In the genomic region with DNA sequence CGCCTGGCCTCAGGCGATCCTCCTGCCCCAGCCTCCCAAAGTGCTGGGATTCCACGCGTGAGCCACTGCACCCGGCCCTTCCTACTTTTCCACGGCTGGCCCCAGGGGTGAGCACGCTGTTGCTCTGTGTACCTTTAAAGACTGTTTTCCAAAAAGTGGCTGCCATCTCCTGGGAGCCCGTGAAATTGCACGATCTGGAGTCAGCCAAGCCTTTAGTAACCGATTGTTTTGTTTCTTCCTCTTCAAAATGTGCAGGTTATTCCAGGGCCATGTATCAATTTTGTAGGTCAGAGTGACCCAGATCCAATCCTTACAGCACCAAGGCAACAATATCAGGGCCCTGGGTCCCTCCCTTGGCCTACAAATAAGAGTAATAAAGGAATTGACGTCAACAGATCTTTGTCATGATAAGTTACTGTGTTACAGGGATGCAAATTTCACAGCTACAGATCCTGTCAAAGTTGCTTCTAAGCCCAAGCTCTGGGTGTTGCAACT, we compare ENCODE assay signal across 8 cellular contexts.
DNase-seq lines count a peak whose midpoint lies in the region; ATAC-seq and TF ChIP-seq lines count a peak whose summit lies in the region.

No MANE protein-coding gene starts in this region.

- peak; percentile 64 for ATAC-seq in CD4-positive, alpha-beta T cell (ENCODE audit: poor library complexity)
- ATAC-seq in GM18868 (IDR thresholded peaks at IDR 0.05; ENCODE audit: unreplicated experiment): peak; percentile 69
- peak; percentile 44 for ATAC-seq in HG03558 (IDR thresholded peaks at IDR 0.05; ENCODE audit: extremely low read depth, unreplicated experiment)
- ATAC-seq in activated naive CD8-positive, alpha-beta T cell treated with anti-CD3 and anti-CD28 coated beads, Interleukin-2, amount 10 ng/mL, durations not matched to agents 7 days and 5 days (ENCODE audit: low read depth): peak; percentile 62
- ATAC-seq in HG03135 (IDR thresholded peaks at IDR 0.05; ENCODE audit: unreplicated experiment): no peak

- no peaks in the 10 kb centered on the region for H3K9me3 ChIP-seq in CD4-positive, alpha-beta T cell (ENCODE audit: control insufficient read depth, low read length)

- CTCF ChIA-PET in CD4-positive, alpha-beta T cell (lab: Charles Lee): interaction anchor here (0.7 kb wide), 1 partner anchor 225 kb away, joined by 3 read pairs; no protein-coding TSS in a partner anchor

- intact Hi-C loops in CD4-positive, alpha-beta T cell (cut with DNase I, micrococcal nuclease): loop anchor here (2.0 kb wide), 1 partner anchor 288 kb away; no protein-coding TSS in a partner anchor
- intact Hi-C loops in head of caudate nucleus (cut with DNase I) (no loop called here), posterior cingulate gyrus (cut with DNase I) (loop anchor here (5.0 kb wide), 1 partner anchor 289 kb away; no protein-coding TSS in a partner anchor)

- H3K36me3 Mint-ChIP-seq in CD4-positive, alpha-beta T cell (ENCODE audit: low read depth): no peaks in the 10 kb centered on the region
- no peaks in the 10 kb centered on the region for H3K36me3 Mint-ChIP-seq in activated naive CD8-positive, alpha-beta T cell treated with anti-CD3 and anti-CD28 coated beads, Interleukin-2, amount 10 ng/mL, durations not matched to agents 7 days and 5 days

- TF ChIP-seq CTCF in CD4-positive, alpha-beta T cell (IDR thresholded peaks at IDR 0.05): peak; percentile 32

- H3K4me3 Mint-ChIP-seq in CD4-positive, alpha-beta T cell: no peak overlapping the region
- peak overlapping the region; percentile 0 for H3K4me3 Mint-ChIP-seq in activated naive CD8-positive, alpha-beta T cell treated with anti-CD3 and anti-CD28 coated beads, Interleukin-2, amount 10 ng/mL, durations not matched to agents 7 days and 5 days

- peaks cover 44% of the 10 kb centered on the region for H3K27me3 Mint-ChIP-seq in CD4-positive, alpha-beta T cell
- peaks cover 40% of the 10 kb centered on the region for H3K27me3 Mint-ChIP-seq in activated naive CD8-positive, alpha-beta T cell treated with anti-CD3 and anti-CD28 coated beads, Interleukin-2, amount 10 ng/mL, durations not matched to agents 7 days and 5 days

- H3K4me1 Mint-ChIP-seq in CD4-positive, alpha-beta T cell (ENCODE audit: low read depth): peaks cover 4% of the 10 kb centered on the region
- H3K4me1 Mint-ChIP-seq in activated naive CD8-positive, alpha-beta T cell treated with anti-CD3 and anti-CD28 coated beads, Interleukin-2, amount 10 ng/mL, durations not matched to agents 7 days and 5 days: peaks cover 12% of the 10 kb centered on the region

- H3K27me3 ChIP-seq in CD4-positive, alpha-beta T cell (ENCODE audit: control insufficient read depth, insufficient read depth, low read length): no peaks in the 10 kb centered on the region

- POLR2A ChIA-PET in CD4-positive, alpha-beta T cell (lab: Charles Lee): no interaction called here
- POLR2A ChIA-PET in activated naive CD8-positive, alpha-beta T cell treated with anti-CD3 and anti-CD28 coated beads, Interleukin-2, amount 10 ng/mL, durations not matched to agents 7 days and 5 days (lab: Charles Lee): no interaction called here

- DNase-seq in CD4-positive, alpha-beta T cell: peak in 3 of 10 experiments; percentile 5 to 16 (median 13)
- DNase-seq in NCI-H748 treated with DMSO at 0.1 percent for 48 hours (lab: John Stamatoyannopoulos, UW) (peak; percentile 62), head of caudate nucleus (peak; percentile 20 to 81 (median 64)), posterior cingulate gyrus (peak in 8 of 10 donors; percentile 32 to 88 (median 50))
- no peak for DNase-seq in activated naive CD8-positive, alpha-beta T cell treated with anti-CD3 and anti-CD28 coated beads, Interleukin-2, amount 10 ng/mL, durations not matched to agents 7 days and 5 days

- no peak overlapping the region for H3K27ac Mint-ChIP-seq in CD4-positive, alpha-beta T cell
- H3K27ac Mint-ChIP-seq in activated naive CD8-positive, alpha-beta T cell treated with anti-CD3 and anti-CD28 coated beads, Interleukin-2, amount 10 ng/mL, durations not matched to agents 7 days and 5 days: no peak overlapping the region

- H3K9me3 Mint-ChIP-seq in CD4-positive, alpha-beta T cell: no peaks in the 10 kb centered on the region
- H3K9me3 Mint-ChIP-seq in activated naive CD8-positive, alpha-beta T cell treated with anti-CD3 and anti-CD28 coated beads, Interleukin-2, amount 10 ng/mL, durations not matched to agents 7 days and 5 days: no peaks in the 10 kb centered on the region

- H3K27ac ChIP-seq in CD4-positive, alpha-beta T cell (ENCODE audit: low read depth, low read length): no peak overlapping the region
